ENCODE assay signal across 19 cellular contexts in genomic region chr13:27708325-27708724, GRCh38.
"Had no signal": no experiment of that assay in that cellular context is flagged by ENCODE, and none has a peak within 500 bp of the region (broad histone marks: within the 10 kb centered on the region; RNA-seq: fewer than 3 reads in every experiment).

No MANE protein-coding gene starts in this region.

- H3K4me3 ChIP-seq: colonic mucosa, dorsolateral prefrontal cortex, esophagus muscularis mucosa, hepatocyte, right lobe of liver, smooth muscle cell, transverse colon had no signal

- H2AFZ ChIP-seq: hepatocyte, parathyroid adenoma had no signal

- ATAC-seq: activated naive CD4-positive, alpha-beta T cell treated with anti-CD3 and anti-CD28 coated beads, Interleukin-2, amount 50 U/mL, for 72 hours; activated T-helper 17 cell treated with anti-CD3 and anti-CD28 coated beads, Interleukin-2, amount 50 U/mL, for 72 hours; effector memory CD8-positive, alpha-beta T cell; right lobe of liver; stimulated activated naive B cell treated with anti-CD40 and anti-IgM and Interleukin-4, amounts not matched to agents 10 μg/mL and 1 μg/mL and 100 μg/mL, for 72 hours; WTC11 had no signal

- H3K9ac ChIP-seq: parathyroid adenoma had no signal

- DNase-seq: activated T-cell treated with anti-CD3 and anti-CD28 coated beads, Interleukin-2, amount 50 U/mL, for 24 hours; colonic mucosa; dorsolateral prefrontal cortex; effector memory CD8-positive, alpha-beta T cell; glutamatergic neuron; kidney glomerular epithelial cell; nucleus accumbens; right lobe of liver; stimulated activated CD4-positive, alpha-beta T cell treated with anti-CD3 and anti-CD28 coated beads, Interleukin-15, amount 100 ng/mL, for 24 hours; stimulated activated naive B cell treated with anti-CD40 and anti-IgM and Interleukin-4, amounts not matched to agents 10 μg/mL and 1 μg/mL and 100 μg/mL, for 72 hours; T-helper 9 cell; transverse colon had no signal

- H3K27me3 ChIP-seq: colonic mucosa, esophagus muscularis mucosa, right lobe of liver had no signal

- H3K4me2 ChIP-seq: hepatocyte, smooth muscle cell had no signal

- H3K4me1 ChIP-seq: colonic mucosa, parathyroid adenoma, right lobe of liver, transverse colon had no signal

- H3K36me3 ChIP-seq: colonic mucosa, esophagus muscularis mucosa, right lobe of liver, transverse colon had no signal

- H3K27ac ChIP-seq: colonic mucosa, dorsolateral prefrontal cortex, esophagus muscularis mucosa, hepatocyte, parathyroid adenoma, right lobe of liver, transverse colon had no signal

- H3K9me3 ChIP-seq: colonic mucosa, right lobe of liver had no signal
